ENCODE assay signal across 19 cellular contexts in the genomic region with DNA sequence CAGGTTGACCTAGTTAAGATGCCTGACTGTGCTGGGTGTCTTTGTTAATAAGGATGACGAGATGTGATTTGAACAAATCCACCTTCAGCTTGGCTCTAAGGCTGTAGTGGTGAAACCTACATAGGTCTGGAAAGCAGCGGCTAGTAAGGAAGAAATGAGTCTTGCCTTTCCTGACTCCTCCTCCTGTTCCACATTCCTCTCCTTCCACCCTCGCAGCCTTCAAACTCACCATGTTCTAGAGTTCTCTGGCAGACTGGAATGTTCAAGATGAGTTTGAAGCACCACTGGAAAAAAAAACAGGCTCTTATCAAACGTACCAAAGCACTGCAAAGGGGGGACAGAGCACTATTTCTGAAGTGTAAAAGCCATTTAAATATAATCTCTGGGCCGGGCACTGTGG.
"Had no signal": no experiment of that assay in that cellular context is flagged by ENCODE, and none has a peak within 500 bp of the region (broad histone marks: within the 10 kb centered on the region; RNA-seq: fewer than 3 reads in every experiment).

No MANE protein-coding gene starts in this region.

- H3K4me3 ChIP-seq: esophagus squamous epithelium, gastroesophageal sphincter, mucosa of descending colon, right atrium auricular region, sigmoid colon, skin epidermis, testis, transverse colon had no signal

- H3K9me3 ChIP-seq: esophagus squamous epithelium, gastroesophageal sphincter, mucosa of descending colon, neutrophil, right atrium auricular region, sigmoid colon, testis, transverse colon had no signal

- H3K4me1 ChIP-seq: esophagus squamous epithelium, gastroesophageal sphincter, right atrium auricular region, sigmoid colon, testis had no signal

- H3K36me3 ChIP-seq: esophagus squamous epithelium, neutrophil, right atrium auricular region, sigmoid colon, transverse colon had no signal

- H3K27me3 ChIP-seq: esophagus squamous epithelium, gastroesophageal sphincter, neutrophil, right atrium auricular region, sigmoid colon, testis, transverse colon had no signal

- DNase-seq: esophagus squamous epithelium; foreskin fibroblast; glutamatergic neuron; immature natural killer cell; left colon; mucosa of descending colon; naive thymus-derived CD8-positive, alpha-beta T cell; posterior cingulate gyrus; sigmoid colon; stimulated activated CD4-positive, alpha-beta T cell treated with anti-CD3 and anti-CD28 coated beads, Interleukin-2, amount 100 ng/mL, for 24 hours; stimulated activated CD4-positive, alpha-beta T cell treated with anti-CD3 and anti-CD28 coated beads, Interleukin-4, amount 100 ng/mL, for 4 hours; stimulated activated naive B cell treated with anti-CD40 and anti-IgM and Interleukin-4, amounts not matched to agents 10 μg/mL and 1 μg/mL and 100 μg/mL, for 72 hours; stimulated activated naive CD8-positive, alpha-beta T cell treated with anti-CD3 and anti-CD28 coated beads, Interleukin-15, amount 100 ng/mL, for 72 hours; testis; transverse colon had no signal

- ATAC-seq: gastroesophageal sphincter; left colon; mucosa of descending colon; naive thymus-derived CD8-positive, alpha-beta T cell; stimulated activated naive B cell treated with anti-CD40 and anti-IgM and Interleukin-4, amounts not matched to agents 10 μg/mL and 1 μg/mL and 100 μg/mL, for 72 hours; stimulated activated naive CD8-positive, alpha-beta T cell treated with anti-CD3 and anti-CD28 coated beads, Interleukin-15, amount 100 ng/mL, for 72 hours had no signal

- H3K27ac ChIP-seq: esophagus squamous epithelium, gastroesophageal sphincter, neutrophil, right atrium auricular region, sigmoid colon, skin epidermis, testis, transverse colon had no signal
